ENCODE assay signal across 15 cellular contexts in the genomic region with DNA sequence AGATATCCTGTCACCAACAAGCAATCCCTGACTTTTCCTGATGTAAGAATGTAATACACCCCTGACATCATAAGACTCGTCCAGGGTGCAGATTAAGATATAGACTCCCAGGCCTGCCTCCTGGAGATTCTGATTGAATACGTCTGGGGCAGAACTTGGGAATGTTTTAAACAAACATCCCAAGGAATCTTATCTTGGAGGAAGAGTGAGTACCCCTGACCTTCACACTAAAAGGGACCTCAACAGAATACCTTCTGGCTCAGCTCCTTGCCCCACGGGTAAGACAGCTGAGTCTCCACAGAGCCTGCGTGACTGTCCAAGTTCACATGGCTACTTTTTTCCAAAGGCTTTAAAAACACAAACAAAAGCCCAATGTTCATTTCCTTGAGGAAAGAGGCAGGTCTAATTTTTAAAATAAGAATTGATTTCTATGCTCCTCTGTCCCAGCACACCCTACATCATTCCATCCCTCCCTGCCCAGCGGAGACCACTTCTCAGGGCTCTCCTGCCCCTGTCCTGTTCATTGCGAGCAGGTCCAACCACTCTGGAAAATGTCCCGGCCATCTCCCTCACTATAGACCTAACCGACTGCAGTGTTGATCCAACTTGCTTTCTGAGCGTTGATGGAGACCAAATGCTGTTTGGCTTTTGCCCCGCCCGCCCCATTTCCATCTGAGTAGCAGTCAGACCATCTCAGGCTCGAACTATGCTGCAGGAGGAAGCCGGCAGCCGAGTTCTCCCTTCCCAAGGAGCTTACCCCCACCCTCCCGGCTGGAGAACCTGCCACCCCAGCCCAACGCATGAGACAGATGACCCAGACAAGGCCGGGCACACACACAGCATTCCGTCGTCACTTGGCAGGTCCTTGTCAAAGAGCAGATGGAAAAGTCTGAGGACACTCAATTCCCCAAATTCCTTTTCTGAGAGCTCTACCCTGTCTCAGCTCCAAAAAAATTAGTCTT. TPM values are rescaled to one million over a fixed set of nuclear protein-coding genes. Genes with fewer than 3 reads are reported as not detected.
DNase-seq lines count a peak whose midpoint lies in the region; ATAC-seq and TF ChIP-seq lines count a peak whose summit lies in the region.
"Had no signal": no experiment of that assay in that cellular context is flagged by ENCODE, and none has a peak within 500 bp of the region (broad histone marks: within the 10 kb centered on the region; RNA-seq: fewer than 3 reads in every experiment).

No MANE protein-coding gene starts in this region.

- no peaks in the 10 kb centered on the region for H3K27me3 Mint-ChIP-seq in progenitor cell of endocrine pancreas

- H3K36me3 ChIP-seq in body of pancreas (replicated peaks in 1 of 2; ENCODE audit: insufficient read depth in 1 of 2, low read depth in 2 of 2): no peaks in the 10 kb centered on the region

- H3K27ac Mint-ChIP-seq in progenitor cell of endocrine pancreas: peak overlapping the region; percentile 58
- H3K27ac Mint-ChIP-seq: dendritic cell treated with granulocyte-macrophage colony-stimulating factor and Interleukin-4, amounts not matched to agents 40 ng/mL and 50 ng/mL, for 4 days had no signal

- H3K36me3 Mint-ChIP-seq in progenitor cell of endocrine pancreas (ENCODE audit: insufficient read depth): peaks cover 4% of the 10 kb centered on the region

- ATAC-seq in body of pancreas (peak; percentile 18), HG03159 (IDR thresholded peaks at IDR 0.05; ENCODE audit: unreplicated experiment) (no peak), HG02970 (IDR thresholded peaks at IDR 0.05; ENCODE audit: low FRiP score, unreplicated experiment) (no peak), GM21360 (IDR thresholded peaks at IDR 0.05; ENCODE audit: unreplicated experiment) (no peak)
- ATAC-seq: foreskin keratinocyte had no signal

- no peaks in the 10 kb centered on the region for H3K9me3 ChIP-seq in body of pancreas

- H3K9me3 Mint-ChIP-seq in progenitor cell of endocrine pancreas (ENCODE audit: low read depth): peaks cover 5% of the 10 kb centered on the region
- H3K9me3 Mint-ChIP-seq: dendritic cell treated with granulocyte-macrophage colony-stimulating factor and Interleukin-4, amounts not matched to agents 40 ng/mL and 50 ng/mL, for 4 days had no signal

- TF ChIP-seq CTCF in body of pancreas (IDR thresholded peaks at IDR 0.05) (no peak), progenitor cell of endocrine pancreas (IDR thresholded peaks at IDR 0.05; ENCODE audit: unreplicated experiment) (no peak)

- no peak overlapping the region for H3K4me3 Mint-ChIP-seq in progenitor cell of endocrine pancreas (ENCODE audit: low read depth)
- H3K4me3 Mint-ChIP-seq: dendritic cell treated with granulocyte-macrophage colony-stimulating factor and Interleukin-4, amounts not matched to agents 40 ng/mL and 50 ng/mL, for 4 days had no signal

- peak overlapping the region in 3 of 4 donors; percentile 3 to 73 (median 62) for H3K27ac ChIP-seq in body of pancreas
- H3K27ac ChIP-seq: foreskin keratinocyte, HL-60, VCaP had no signal

- H3K4me3 ChIP-seq in body of pancreas: no peak overlapping the region

- peaks cover 26% of the 10 kb centered on the region for H3K4me1 Mint-ChIP-seq in progenitor cell of endocrine pancreas (ENCODE audit: low read depth)

- WGBS in body of pancreas, 2 donors: 36 to 40% methylated on average over 15 to 19 of the region's 19 CpGs

- no peak for TF ChIP-seq POLR2A in body of pancreas (IDR thresholded peaks at IDR 0.05)

- H3K27me3 ChIP-seq in body of pancreas: no peaks in the 10 kb centered on the region

- DNase-seq in AG20443 (ENCODE audit: low spot score): peak; percentile 73
- peak in 2 of 4 donors; percentile 22 to 42 for DNase-seq in body of pancreas
- peak; percentile 44 for DNase-seq in hepatic stellate cell (ENCODE audit: low spot score)
- DNase-seq in progenitor cell of endocrine pancreas (ENCODE audit: low spot score, unreplicated experiment): no peak
- no peak for DNase-seq in HuH-7 (ENCODE audit: low spot score)
- DNase-seq: activated CD8-positive, alpha-beta memory T cell treated with anti-CD3 and anti-CD28 coated beads, Interleukin-2, amount 50 U/mL, for 4 hours; AML-193; foreskin keratinocyte; NCI-H2107 had no signal

- H3K4me1 ChIP-seq in body of pancreas: peaks cover 10% of the 10 kb centered on the region
- H3K4me1 ChIP-seq: foreskin keratinocyte had no signal

- intact Hi-C loops in body of pancreas (cut with DNase I): no loop called here

RNA-seq across cellular contexts. Expression of a gene that starts 44.1 kb away (rescaled TPM):
- total RNA-seq in body of pancreas: 10 to 100 TPM; 23.3 to 30.3 TPM
- total RNA-seq in progenitor cell of endocrine pancreas: 244 and 257 TPM in 2 replicates

Comparison
In these comparisons a context has a peak if more than half of its experiments do, and no peak if none do; other contexts are left out.
1. DNase-seq: peak in AG20443 (single experiment) and hepatic stellate cell (single experiment); none in progenitor cell of endocrine pancreas (single experiment) and HuH-7 (single experiment).